Comparison of ENCODE assay signal across 1 cellular context in genomic region chr4:150337709-150338108, GRCh38.
TF ChIP-seq lines count a peak whose summit lies in the region.

No MANE protein-coding gene starts in this region.

TF ChIP-seq in H1, 55 proteins besides CTCF, POLR2A, EP300 and RAD21 (continued from another document):
- TF ChIP-seq KDM5A (IDR thresholded peaks at IDR 0.05; ENCODE audit: low read length) (no peak), HDAC6 (IDR thresholded peaks at IDR 0.05; ENCODE audit: low read depth, low read length) (no peak)
